10 cellular contexts compared by ENCODE assay signal in genomic region chr3:73622135-73622534, GRCh38. TPM values are rescaled to one million over a fixed set of nuclear protein-coding genes. Genes with fewer than 3 reads are reported as not detected.
DNase-seq lines count a peak whose midpoint lies in the region; ATAC-seq and TF ChIP-seq lines count a peak whose summit lies in the region.
"Had no signal": no experiment of that assay in that cellular context is flagged by ENCODE, and none has a peak within 500 bp of the region (broad histone marks: within the 10 kb centered on the region; RNA-seq: fewer than 3 reads in every experiment).

No MANE protein-coding gene starts in this region.

- no peak for TF ChIP-seq POLR2A in upper lobe of left lung (IDR thresholded peaks at IDR 0.05)

- no peak for TF ChIP-seq EP300 in upper lobe of left lung (IDR thresholded peaks at IDR 0.05)

- H3K9ac ChIP-seq in liver (ENCODE audit: low read depth in 1 of 2, low read length in 2 of 2), result no peak overlapping the region

- H3K9me3 ChIP-seq in liver (ENCODE audit: control insufficient read depth in 4 of 4, low read length in 3 of 4) (no peaks in the 10 kb centered on the region), upper lobe of left lung (no peaks in the 10 kb centered on the region)

- H3K4me3 ChIP-seq in cardiac fibroblast (replicated peaks in 1 of 2; ENCODE audit: low read depth in 2 of 2, low read length in 2 of 2), result peak overlapping the region; percentile 10 to 68
- no peak overlapping the region for H3K4me3 ChIP-seq in liver (ENCODE audit: low read depth in 1 of 3, low read length in 3 of 3)
- H3K4me3 ChIP-seq in upper lobe of left lung, result peak overlapping the region in 3 of 4 donors; percentile 50 to 59 (median 55)

- 20% methylated on average over 6 of the region's 6 CpGs for WGBS in liver
- 29 to 37% methylated on average over 6 of the region's 6 CpGs for WGBS in upper lobe of left lung, 2 donors

- TF ChIP-seq CTCF in cardiac fibroblast (IDR thresholded peaks at IDR 0.05; ENCODE audit: low read depth, low read length) (no peak), liver (IDR thresholded peaks at IDR 0.05; ENCODE audit: low read depth, low read length, missing input control) (no peak), upper lobe of left lung (IDR thresholded peaks at IDR 0.05) (no peak)

- H3K27me3 ChIP-seq in liver (ENCODE audit: control insufficient read depth in 4 of 4, insufficient read depth in 4 of 4, low read length in 3 of 4), result peaks cover 0 to 11% (median 1%) of the 10 kb centered on the region in 4 donors
- H3K27me3 ChIP-seq in upper lobe of left lung, result peaks cover 0 to 10% (median 3%) of the 10 kb centered on the region in 4 donors

- H3K4me1 ChIP-seq in liver (ENCODE audit: control insufficient read depth in 4 of 4, insufficient read depth in 4 of 4, low read length in 3 of 4) (peaks cover 8 to 26% (median 22%) of the 10 kb centered on the region in 4 donors), upper lobe of left lung (peaks cover 0 to 13% (median 9%) of the 10 kb centered on the region in 4 donors)

- H3K27ac ChIP-seq in liver (ENCODE audit: low read depth in 1 of 2, low read length in 2 of 2) (peak overlapping the region; percentile 8 to 56), upper lobe of left lung (peak overlapping the region; percentile 42 to 79 (median 62))
- H3K27ac ChIP-seq: 22Rv1 had no signal

- intact Hi-C loops in posterior vena cava (cut with DNase I), result loop anchor here (1.0 to 10.0 kb wide), 3 partner anchors 102 to 223 kb away; no protein-coding TSS in a partner anchor

- DNase-seq in DMS153 (lab: John Stamatoyannopoulos, UW) (peak; percentile 19), DMS153 treated with DMSO at 0.1 percent for 48 hours (lab: John Stamatoyannopoulos, UW; ENCODE audit: unreplicated experiment) (no peak), cardiac fibroblast (ENCODE audit: low read depth in 2 of 2) (peak in 1 of 2 donors; percentile 78), upper lobe of left lung (no peak), posterior vena cava (ENCODE audit: low spot score) (no peak)
- DNase-seq: activated naive CD8-positive, alpha-beta T cell treated with anti-CD3 and anti-CD28 coated beads, Interleukin-2, amount 10 ng/mL, durations not matched to agents 7 days and 5 days had no signal

- ATAC-seq in upper lobe of left lung (ENCODE audit: low FRiP score in 2 of 2), result no peak
- ATAC-seq in esophagus mucosa, result no peak
- ATAC-seq in HG02938 (IDR thresholded peaks at IDR 0.05; ENCODE audit: unreplicated experiment), result no peak

- H3K36me3 ChIP-seq in liver (ENCODE audit: control insufficient read depth in 4 of 4, insufficient read depth in 3 of 4, low read depth in 1 of 4, low read length in 3 of 4) (no peaks in the 10 kb centered on the region), upper lobe of left lung (no peaks in the 10 kb centered on the region)

- TF ChIP-seq RAD21 in liver (IDR thresholded peaks at IDR 0.05), result no peak

TF ChIP-seq in liver, 16 proteins besides CTCF, POLR2A, EP300 and RAD21:
- no peak for TF ChIP-seq YY1 (IDR thresholded peaks at IDR 0.05)
- TF ChIP-seq EGR1 (IDR thresholded peaks at IDR 0.05; ENCODE audit: low read depth in 2 of 2), result no peak
- TF ChIP-seq GABPA (IDR thresholded peaks at IDR 0.05 in 1 of 2, conservative IDR thresholded peaks at IDR 0.05 in 1 of 2), result no peak
- no peak for TF ChIP-seq FOXA2 (IDR thresholded peaks at IDR 0.05)
- no peak for TF ChIP-seq ZBTB33 (IDR thresholded peaks at IDR 0.05)
- TF ChIP-seq SP1 (IDR thresholded peaks at IDR 0.05), result no peak
- TF ChIP-seq TAF1 (conservative IDR thresholded peaks at IDR 0.05), result no peak
- TF ChIP-seq, protein P1, sequence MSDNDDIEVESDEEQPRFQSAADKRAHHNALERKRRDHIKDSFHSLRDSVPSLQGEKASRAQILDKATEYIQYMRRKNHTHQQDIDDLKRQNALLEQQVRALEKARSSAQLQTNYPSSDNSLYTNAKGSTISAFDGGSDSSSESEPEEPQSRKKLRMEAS (IDR thresholded peaks at IDR 0.05), result no peak
- no peak for TF ChIP-seq HNF4G (IDR thresholded peaks at IDR 0.05)
- TF ChIP-seq, protein P2, sequence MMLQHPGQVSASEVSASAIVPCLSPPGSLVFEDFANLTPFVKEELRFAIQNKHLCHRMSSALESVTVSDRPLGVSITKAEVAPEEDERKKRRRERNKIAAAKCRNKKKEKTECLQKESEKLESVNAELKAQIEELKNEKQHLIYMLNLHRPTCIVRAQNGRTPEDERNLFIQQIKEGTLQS (IDR thresholded peaks at IDR 0.05), result no peak
- TF ChIP-seq RXRA (IDR thresholded peaks at IDR 0.05), result no peak
- no peak for TF ChIP-seq JUND (IDR thresholded peaks at IDR 0.05)
- no peak for TF ChIP-seq HNF4A (conservative IDR thresholded peaks at IDR 0.05)
- TF ChIP-seq REST (IDR thresholded peaks at IDR 0.05), result no peak

RNA-seq across cellular contexts. Expression of gene PDZRN3, which starts 2.6 kb away (rescaled TPM):
- total RNA-seq in liver (1 to 10 TPM; 1.0 to 1.8 TPM), upper lobe of left lung (10 to 100 TPM in 5 of 6 donors, 1 to 10 TPM in 1; 7.0 to 50.3 (median 18.4) TPM), esophagus mucosa (18.2 TPM), posterior vena cava (10 to 100 TPM; 59.5 to 71.9 TPM)
- polyA plus RNA-seq in liver, result under 1 TPM; 0.69 to 0.82 TPM
- total RNA-seq: activated naive CD8-positive, alpha-beta T cell treated with anti-CD3 and anti-CD28 coated beads, Interleukin-2, amount 10 ng/mL, durations not matched to agents 7 days and 5 days had no signal

Comparison
In these comparisons a context has a peak if more than half of its experiments do, and no peak if none do; other contexts are left out.
1. H3K4me3 ChIP-seq: peak in cardiac fibroblast (2 of 2) and upper lobe of left lung (3 of 4); none in liver (0 of 3).